8 cellular contexts compared by ENCODE assay signal in the genomic region with DNA sequence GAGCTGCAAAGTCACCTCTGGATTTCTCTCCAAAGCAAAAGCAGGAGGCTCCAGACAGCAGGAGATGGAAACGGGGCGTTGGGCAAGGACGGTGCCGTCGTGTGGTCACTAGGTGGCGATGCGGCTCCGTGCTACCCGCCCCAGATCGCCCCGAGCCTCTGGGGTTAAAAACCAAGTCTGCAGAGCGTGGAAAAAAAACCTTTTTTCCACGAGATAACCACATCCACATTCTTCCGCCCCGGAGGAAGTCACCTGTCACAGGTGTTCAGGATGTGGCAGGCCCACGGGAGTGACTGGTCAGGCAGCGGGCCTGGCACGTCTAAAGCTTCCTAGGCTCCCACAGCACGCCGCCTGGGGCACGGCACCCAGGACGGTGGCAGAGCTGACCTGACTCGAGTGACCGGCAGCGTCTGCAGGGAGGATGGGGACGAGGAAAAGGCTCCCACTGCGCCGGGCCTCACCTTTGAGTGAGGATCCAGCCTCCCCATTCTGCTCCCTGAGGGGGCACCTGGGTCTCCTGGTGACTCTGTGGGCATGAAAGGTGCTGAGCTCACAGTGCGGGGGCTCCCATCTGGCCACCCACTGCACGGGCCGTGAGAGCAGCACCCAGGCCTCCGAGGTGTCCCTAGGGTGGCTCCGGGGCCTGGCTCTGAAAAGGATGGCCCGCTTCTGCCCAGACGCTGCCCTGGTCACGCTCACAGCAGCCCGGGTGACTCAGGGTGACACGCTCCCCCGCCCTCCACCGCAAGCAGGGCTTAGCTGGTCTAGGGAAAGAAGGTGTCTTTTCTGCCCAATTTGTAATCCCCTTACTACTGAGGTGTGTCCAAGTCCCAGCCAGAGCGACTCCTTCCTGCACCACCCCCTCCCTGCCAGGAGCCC. TPM values are rescaled to one million over a fixed set of nuclear protein-coding genes. Genes with fewer than 3 reads are reported as not detected.
DNase-seq lines count a peak whose midpoint lies in the region; ATAC-seq and TF ChIP-seq lines count a peak whose summit lies in the region.

No MANE protein-coding gene starts in this region.

- ATAC-seq in GM18502 (IDR thresholded peaks at IDR 0.05; ENCODE audit: poor library complexity, unreplicated experiment) (peak; percentile 70), HG03354 (IDR thresholded peaks at IDR 0.05; ENCODE audit: poor library complexity, severe bottlenecking, unreplicated experiment) (peak; percentile 80)

- H3K4me3 Mint-ChIP-seq in activated CD4-positive, alpha-beta memory T cell treated with anti-CD3 and anti-CD28 coated beads, Interleukin-2, amount 10 ng/mL, durations not matched to agents 7 days and 5 days = no peak overlapping the region

- POLR2A ChIA-PET in activated CD4-positive, alpha-beta memory T cell treated with anti-CD3 and anti-CD28 coated beads, Interleukin-2, amount 10 ng/mL, durations not matched to agents 7 days and 5 days (lab: Charles Lee) = interaction anchor here (0.8 to 3.3 kb wide), 5 partner anchors 25 to 215 kb away, joined by 3 to 20 read pairs (median 3); no protein-coding TSS in a partner anchor

- H3K27me3 ChIP-seq in dorsolateral prefrontal cortex = no peaks in the 10 kb centered on the region

- CTCF ChIA-PET in activated CD4-positive, alpha-beta memory T cell treated with anti-CD3 and anti-CD28 coated beads, Interleukin-2, amount 10 ng/mL, durations not matched to agents 7 days and 5 days (lab: Charles Lee) = interaction anchor here (0.6 to 3.7 kb wide), 37 partner anchors 8 to 333 kb away, joined by 3 to 75 read pairs (median 4); no protein-coding TSS in a partner anchor

- peak overlapping the region; percentile 23 to 67 (median 52) for H3K4me3 ChIP-seq in dorsolateral prefrontal cortex

- TF ChIP-seq CTCF in 22Rv1 (IDR thresholded peaks at IDR 0.05) (peak; percentile 99), dorsolateral prefrontal cortex (IDR thresholded peaks at IDR 0.05 in 54 of 56, conservative IDR thresholded peaks at IDR 0.05 in 2 of 56; ENCODE audit: low read depth in 1 of 56, partially characterized antibody in 56 of 56) (peak; percentile 82 to 99 (median 96))

- H3K27ac ChIP-seq in 22Rv1 (0 out of 2 replicates have a peak overlapping the region, but pooled peaks have one; percentile 17), dorsolateral prefrontal cortex (peak overlapping the region; percentile 69 to 99 (median 96))

- H3K4me1 Mint-ChIP-seq in activated CD4-positive, alpha-beta memory T cell treated with anti-CD3 and anti-CD28 coated beads, Interleukin-2, amount 10 ng/mL, durations not matched to agents 7 days and 5 days = peaks cover 24% of the 10 kb centered on the region

- no peaks in the 10 kb centered on the region for H3K9me3 Mint-ChIP-seq in activated CD4-positive, alpha-beta memory T cell treated with anti-CD3 and anti-CD28 coated beads, Interleukin-2, amount 10 ng/mL, durations not matched to agents 7 days and 5 days

- H3K36me3 Mint-ChIP-seq in activated CD4-positive, alpha-beta memory T cell treated with anti-CD3 and anti-CD28 coated beads, Interleukin-2, amount 10 ng/mL, durations not matched to agents 7 days and 5 days (ENCODE audit: low read depth) = peaks cover 7% of the 10 kb centered on the region

- H3K27ac Mint-ChIP-seq in activated CD4-positive, alpha-beta memory T cell treated with anti-CD3 and anti-CD28 coated beads, Interleukin-2, amount 10 ng/mL, durations not matched to agents 7 days and 5 days = no peak overlapping the region

- DNase-seq in NCI-H748 (lab: John Stamatoyannopoulos, UW; ENCODE audit: unreplicated experiment) = peak; percentile 79
- DNase-seq in activated CD4-positive, alpha-beta memory T cell treated with anti-CD3 and anti-CD28 coated beads, Interleukin-2, amount 10 ng/mL, durations not matched to agents 7 days and 5 days = peak; percentile 84
- DNase-seq in dorsolateral prefrontal cortex = peak; percentile 77 to 88 (median 82)
- peak; percentile 82 to 89 for DNase-seq in lung microvascular endothelial cell (ENCODE audit: low read depth in 2 of 2)
- peak; percentile 57 for DNase-seq in stimulated activated CD8-positive, alpha-beta memory T cell treated with anti-CD3 and anti-CD28 coated beads, Interleukin-12 subunit alpha, Interleukin-12 subunit beta, amount 100 ng/mL, for 4 hours (ENCODE audit: low read depth)

- no peaks in the 10 kb centered on the region for H3K27me3 Mint-ChIP-seq in activated CD4-positive, alpha-beta memory T cell treated with anti-CD3 and anti-CD28 coated beads, Interleukin-2, amount 10 ng/mL, durations not matched to agents 7 days and 5 days

- intact Hi-C loops in dorsolateral prefrontal cortex (cut with DNase I) = loop anchor here (1.0 to 10.0 kb wide), 6 partner anchors 63 to 290 kb away; partner anchors contain the start of gene RNF216 (in 1 of the 2)

RNA-seq across cellular contexts. Expression of gene FBXL18, which starts 18.7 kb away (rescaled TPM):
- total RNA-seq in activated CD4-positive, alpha-beta memory T cell treated with anti-CD3 and anti-CD28 coated beads, Interleukin-2, amount 10 ng/mL, durations not matched to agents 7 days and 5 days = 10 to 100 TPM in 1 of 2 experiments, 1 to 10 TPM in 1; 9.4 to 10.1 TPM
- total RNA-seq in dorsolateral prefrontal cortex (10 to 100 TPM; 18.6 to 56.8 (median 38.8) TPM), lung microvascular endothelial cell (3.7 and 3.8 TPM in 2 replicates)

RNA-seq across cellular contexts. Expression of gene ACTB, which starts 35.5 kb away (rescaled TPM):
- over 10,000 TPM; 11,429 to 11,435 TPM for total RNA-seq in activated CD4-positive, alpha-beta memory T cell treated with anti-CD3 and anti-CD28 coated beads, Interleukin-2, amount 10 ng/mL, durations not matched to agents 7 days and 5 days
- total RNA-seq in dorsolateral prefrontal cortex = 1,000 to 10,000 TPM; 1,366 to 3,291 (median 2,449) TPM
- total RNA-seq in lung microvascular endothelial cell = 1,606 and 1,886 TPM in 2 replicates

Comparison
In these comparisons a context has a peak if more than half of its experiments do, and no peak if none do; other contexts are left out.
1. Peak in every context shown above with its lines: DNase-seq, ATAC-seq, H3K4me3 ChIP-seq and H3K27ac ChIP-seq.